Comparison of ENCODE assay signal across 20 cellular contexts in the genomic region with DNA sequence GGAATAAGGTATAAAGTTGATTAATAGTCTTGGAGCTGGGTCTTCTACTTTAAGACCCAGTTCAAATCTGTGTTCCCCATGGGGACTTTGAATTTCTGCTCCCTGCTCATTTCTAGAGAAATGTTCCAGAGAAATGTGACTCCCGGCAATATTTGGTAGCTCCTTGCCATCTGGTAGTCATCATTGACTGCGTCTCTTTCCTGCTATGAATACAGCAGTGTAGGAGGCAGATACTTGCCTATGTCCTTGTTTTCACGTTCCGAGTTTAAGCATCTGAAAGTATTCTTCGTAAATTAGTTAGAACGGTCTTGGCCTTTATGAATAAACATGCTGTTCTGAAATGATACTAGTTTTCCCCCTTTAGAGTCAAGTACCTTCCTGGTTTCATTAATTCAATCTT.
"Had no signal": no experiment of that assay in that cellular context is flagged by ENCODE, and none has a peak within 500 bp of the region (broad histone marks: within the 10 kb centered on the region; RNA-seq: fewer than 3 reads in every experiment).

No MANE protein-coding gene starts in this region.

- H3K4me3 Mint-ChIP-seq: activated CD4-positive, alpha-beta T cell treated with anti-CD3 and anti-CD28 coated beads, Interleukin-2, amount 10 ng/mL, durations not matched to agents 7 days and 5 days; activated naive CD4-positive, alpha-beta T cell treated with anti-CD3 and anti-CD28 coated beads, Interleukin-2, amount 10 ng/mL, durations not matched to agents 7 days and 5 days; activated T-cell treated with anti-CD3 and anti-CD28 coated beads, Interleukin-2, amount 50 U/mL, for 4 hours; neural crest cell had no signal

- H3K4me1 Mint-ChIP-seq: activated CD4-positive, alpha-beta T cell treated with anti-CD3 and anti-CD28 coated beads, Interleukin-2, amount 10 ng/mL, durations not matched to agents 7 days and 5 days; activated naive CD4-positive, alpha-beta T cell treated with anti-CD3 and anti-CD28 coated beads, Interleukin-2, amount 10 ng/mL, durations not matched to agents 7 days and 5 days had no signal

- H3K27me3 ChIP-seq: ascending aorta, foreskin keratinocyte, right lobe of liver, thyroid gland had no signal

- H3K27ac ChIP-seq: ascending aorta, coronary artery, foreskin keratinocyte, prostate gland, right lobe of liver, thyroid gland had no signal

- H3K9me3 ChIP-seq: ascending aorta, prostate gland, right lobe of liver, thyroid gland had no signal

- H3K4me1 ChIP-seq: foreskin keratinocyte, prostate gland had no signal

- H3K27me3 Mint-ChIP-seq: activated naive CD4-positive, alpha-beta T cell treated with anti-CD3 and anti-CD28 coated beads, Interleukin-2, amount 10 ng/mL, durations not matched to agents 7 days and 5 days had no signal

- H3K9me3 Mint-ChIP-seq: activated CD4-positive, alpha-beta T cell treated with anti-CD3 and anti-CD28 coated beads, Interleukin-2, amount 10 ng/mL, durations not matched to agents 7 days and 5 days; activated naive CD4-positive, alpha-beta T cell treated with anti-CD3 and anti-CD28 coated beads, Interleukin-2, amount 10 ng/mL, durations not matched to agents 7 days and 5 days; neural crest cell had no signal

- H3K36me3 Mint-ChIP-seq: activated naive CD4-positive, alpha-beta T cell treated with anti-CD3 and anti-CD28 coated beads, Interleukin-2, amount 10 ng/mL, durations not matched to agents 7 days and 5 days had no signal

- DNase-seq: activated CD4-positive, alpha-beta T cell treated with anti-CD3 and anti-CD28 coated beads, Interleukin-2, amount 10 ng/mL, durations not matched to agents 7 days and 5 days; activated CD4-positive, CD25-positive, alpha-beta regulatory T cell; activated CD8-positive, alpha-beta memory T cell treated with anti-CD3 and anti-CD28 coated beads, Interleukin-2, amount 50 U/mL, for 4 hours; activated naive CD4-positive, alpha-beta T cell treated with anti-CD3 and anti-CD28 coated beads, Interleukin-2, amount 10 ng/mL, durations not matched to agents 7 days and 5 days; activated T-cell treated with anti-CD3 and anti-CD28 coated beads, Interleukin-2, amount 50 U/mL, for 4 hours; foreskin keratinocyte; mammary epithelial cell; right lobe of liver; stimulated activated CD4-positive, alpha-beta T cell treated with anti-CD3 and anti-CD28 coated beads, Interleukin-12 subunit alpha, Interleukin-12 subunit beta, amount 100 ng/mL, for 4 hours; stimulated activated CD4-positive, alpha-beta T cell treated with anti-CD3 and anti-CD28 coated beads, Interleukin-1b, Interleukin-23, amount 100 ng/mL, for 48 hours; stimulated activated CD8-positive, alpha-beta memory T cell treated with anti-CD3 and anti-CD28 coated beads, Interleukin-4, amount 100 ng/mL, for 48 hours; stimulated activated naive CD4-positive, alpha-beta T cell; T-helper 1 cell; T-helper 9 cell; thyroid gland had no signal

- H3K36me3 ChIP-seq: ascending aorta, prostate gland, right lobe of liver, thyroid gland had no signal

- H3K4me3 ChIP-seq: ascending aorta, coronary artery, prostate gland, right lobe of liver, thyroid gland had no signal

- ATAC-seq: activated T-cell treated with anti-CD3 and anti-CD28 coated beads, Interleukin-2, amount 50 U/mL, for 4 hours; foreskin keratinocyte; left lobe of liver; right lobe of liver had no signal

- H3K27ac Mint-ChIP-seq: activated CD4-positive, alpha-beta T cell treated with anti-CD3 and anti-CD28 coated beads, Interleukin-2, amount 10 ng/mL, durations not matched to agents 7 days and 5 days; activated naive CD4-positive, alpha-beta T cell treated with anti-CD3 and anti-CD28 coated beads, Interleukin-2, amount 10 ng/mL, durations not matched to agents 7 days and 5 days had no signal
